ENCODE assay signal across 8 cellular contexts in the genomic region with DNA sequence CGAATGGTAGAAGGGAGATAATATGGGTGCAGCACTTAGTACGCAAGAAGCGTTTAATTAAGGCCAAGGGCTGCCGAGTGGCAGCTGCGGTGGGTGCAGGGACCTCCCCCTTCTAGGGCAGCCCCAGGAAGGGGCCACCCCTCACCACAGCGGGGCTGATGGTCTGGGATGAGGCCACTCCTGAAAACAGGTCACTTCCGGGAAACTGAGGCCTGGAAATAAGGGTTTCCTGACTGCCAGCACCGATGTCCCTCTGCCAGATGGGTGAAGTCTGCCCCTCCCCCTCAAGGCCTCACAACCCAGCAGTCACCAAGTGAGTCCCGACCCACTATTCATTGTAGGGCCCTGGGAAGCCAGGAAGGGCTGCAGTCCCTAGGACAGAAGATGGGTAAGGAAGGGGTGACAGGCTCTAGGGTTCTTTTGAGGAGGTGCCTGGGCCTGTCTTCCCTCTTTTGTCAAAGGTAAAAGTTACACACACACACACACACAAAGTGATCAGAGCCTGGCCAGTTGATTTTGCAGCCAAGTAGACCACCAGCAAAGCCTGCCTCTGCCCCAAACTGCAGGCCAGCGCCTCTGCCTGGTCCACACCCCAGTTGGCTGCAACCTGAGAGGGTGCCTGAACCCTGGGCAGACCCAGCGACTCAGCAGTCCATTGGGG. TPM values are rescaled to one million over a fixed set of nuclear protein-coding genes. Genes with fewer than 3 reads are reported as not detected.
DNase-seq lines count a peak whose midpoint lies in the region; ATAC-seq and TF ChIP-seq lines count a peak whose summit lies in the region.

No MANE protein-coding gene starts in this region.

- intact Hi-C loops in psoas muscle (cut with DNase I): loop anchor here in 1 of 2 donors (2.0 kb wide), 1 partner anchor 17 kb away; no protein-coding TSS in a partner anchor

- H3K4me3 Mint-ChIP-seq in HFFc6: peak overlapping the region; percentile 81
- peak overlapping the region; percentile 73 to 78 (median 76) for H3K4me3 Mint-ChIP-seq in T-cell

- POLR2A ChIA-PET in T-cell (lab: Charles Lee): no interaction called here

- H3K4me1 ChIP-seq in psoas muscle: peaks cover 68% of the 10 kb centered on the region

- peak overlapping the region; percentile 92 for H3K27ac ChIP-seq in psoas muscle

- H3K27me3 ChIP-seq in psoas muscle (ENCODE audit: insufficient read depth in 3 of 3, low read length in 2 of 3): no peaks in the 10 kb centered on the region

- H3K9me3 Mint-ChIP-seq in HFFc6 (no peaks in the 10 kb centered on the region), T-cell (no peaks in the 10 kb centered on the region)

- H3K9me3 ChIP-seq in psoas muscle: no peaks in the 10 kb centered on the region

- H3K36me3 ChIP-seq in psoas muscle (ENCODE audit: insufficient read depth in 1 of 2, low read depth in 1 of 2): peaks cover 0 to 12% of the 10 kb centered on the region in 2 donors

- peak in 1 of 4 experiments; percentile 6 for ATAC-seq in T-cell (replicated peaks in 1 of 4)
- peak in 3 of 4 donors; percentile 6 to 28 (median 15) for ATAC-seq in psoas muscle

- H3K27ac Mint-ChIP-seq in HFFc6 (peak overlapping the region; percentile 86), T-cell (peak overlapping the region; percentile 79 to 90)

- 11 to 18% (median 13%) methylated on average over 11 of the region's 11 CpGs for WGBS in psoas muscle, 3 donors

- H3K27me3 Mint-ChIP-seq in HFFc6 (ENCODE audit: insufficient read depth) (peaks cover 9% of the 10 kb centered on the region), T-cell (no peaks in the 10 kb centered on the region)

- no peak for TF ChIP-seq CTCF in HFFc6 (IDR thresholded peaks at IDR 0.05)
- no peak for TF ChIP-seq CTCF in fibroblast of mammary gland (conservative IDR thresholded peaks at IDR 0.05; ENCODE audit: control insufficient read depth, insufficient read depth, low read depth, low read length)
- TF ChIP-seq CTCF in psoas muscle (IDR thresholded peaks at IDR 0.05): no peak

- H3K4me3 ChIP-seq in GM08714 (ENCODE audit: low read length): peak overlapping the region; percentile 23; the same call in 1 of the 2 replicates
- peak overlapping the region; percentile 9 for H3K4me3 ChIP-seq in fibroblast of mammary gland (ENCODE audit: control insufficient read depth, low read depth, low read length)
- peak overlapping the region; percentile 74 for H3K4me3 ChIP-seq in psoas muscle

- CTCF ChIA-PET in T-cell (lab: Charles Lee): interaction anchor here in 1 of 2 donors (0.6 kb wide), 1 partner anchor 31 kb away, joined by 4 read pairs; no protein-coding TSS in a partner anchor

- H3K4me1 Mint-ChIP-seq in HFFc6 (ENCODE audit: low read depth) (peaks cover 56% of the 10 kb centered on the region), T-cell (peaks cover 82 to 91% (median 89%) of the 10 kb centered on the region in 3 donors)

- DNase-seq in HFFc6 (no peak), T-cell (peak in 9 of 34 experiments; percentile 13 to 42 (median 20)), fibroblast of mammary gland (ENCODE audit: low read depth) (no peak), psoas muscle (no peak), SKM-1 treated with dmso at 0.1 percent for 144 hours (lab: John Stamatoyannopoulos, UW; ENCODE audit: unreplicated experiment) (no peak), AG20443 (ENCODE audit: low spot score) (no peak), AML-193 (lab: John Stamatoyannopoulos, UW) (no peak)

- H3K36me3 Mint-ChIP-seq in HFFc6 (ENCODE audit: low read depth): peaks cover 5% of the 10 kb centered on the region
- H3K36me3 Mint-ChIP-seq in T-cell: peaks cover 3% of the 10 kb centered on the region

RNA-seq across cellular contexts. Expression of a gene that starts 12.5 kb away (rescaled TPM):
- 10 to 100 TPM; 34.9 to 51.7 (median 40.5) TPM for total RNA-seq in HFFc6 (2021; fragmentation: NEBNext Ultra II Directional; extraction: Animal tissue kit (Norgen Biotek cat#: 25700))
- total RNA-seq in T-cell (100 to 1,000 TPM in 2 of 5 donors, 10 to 100 TPM in 3; 24.6 to 279 (median 38.9) TPM), psoas muscle (10 to 100 TPM; 16.1 to 43.0 (median 31.1) TPM)
- polyA plus RNA-seq in psoas muscle: 10 to 100 TPM in 2 of 3 donors, 1 to 10 TPM in 1; 6.2 to 19.2 (median 17.7) TPM

Comparison
In these comparisons a context has a peak if more than half of its experiments do, and no peak if none do; other contexts are left out.
1. H3K4me3 ChIP-seq: peak in every context shown above with its lines; median percentile 74 in psoas muscle; 23 in GM08714; 9 in fibroblast of mammary gland.